Comparison of ENCODE assay signal across 14 cellular contexts in genomic region chrX:148024425-148025148, GRCh38. TPM values are rescaled to one million over a fixed set of nuclear protein-coding genes. Genes with fewer than 3 reads are reported as not detected.
DNase-seq lines count a peak whose midpoint lies in the region; ATAC-seq and TF ChIP-seq lines count a peak whose summit lies in the region.
"Had no signal": no experiment of that assay in that cellular context is flagged by ENCODE, and none has a peak within 500 bp of the region (broad histone marks: within the 10 kb centered on the region; RNA-seq: fewer than 3 reads in every experiment).

No MANE protein-coding gene starts in this region.

- H3K27ac ChIP-seq in A673 (ENCODE audit: low read depth, low read length, poor library complexity, severe bottlenecking) = no peak overlapping the region

- H3K4me3 ChIP-seq in A673 (ENCODE audit: low read depth, low read length, poor library complexity, severe bottlenecking) = no peak overlapping the region

- DNase-seq in globus pallidus (ENCODE audit: low spot score) (peak; percentile 10), 8988T (no peak), A673 (ENCODE audit: low spot score) (no peak)
- no peak for DNase-seq in stimulated activated CD4-positive, alpha-beta T cell treated with anti-CD3 and anti-CD28 coated beads, Interleukin-4, amount 100 ng/mL, for 1 hour
- no peak for DNase-seq in activated naive CD4-positive, alpha-beta T cell treated with anti-CD3 and anti-CD28 coated beads, Interleukin-2, amount 50 U/mL, for 72 hours (ENCODE audit: low spot score in 2 of 2)
- DNase-seq: erythroblast; NCI-H1105 treated with DMSO at 0.1 percent for 48 hours; occipital lobe; stimulated activated CD4-positive, alpha-beta T cell treated with anti-CD3 and anti-CD28 coated beads, Interleukin-4, amount 100 ng/mL, for 4 hours had no signal

- no peaks in the 10 kb centered on the region for H3K9me3 Mint-ChIP-seq in activated naive CD4-positive, alpha-beta T cell treated with anti-CD3 and anti-CD28 coated beads, Interleukin-2, amount 50 U/mL, for 72 hours

- H3K27me3 ChIP-seq in A673 (replicated peaks; ENCODE audit: insufficient read depth, low read depth, low read length, poor library complexity) = no peaks in the 10 kb centered on the region

- H3K27ac Mint-ChIP-seq in activated naive CD4-positive, alpha-beta T cell treated with anti-CD3 and anti-CD28 coated beads, Interleukin-2, amount 50 U/mL, for 72 hours = no peak overlapping the region

- H3K36me3 ChIP-seq in A673 (ENCODE audit: insufficient read depth, low read length, poor library complexity, severe bottlenecking) = no peaks in the 10 kb centered on the region

- intact Hi-C loops in A673 (cut with micrococcal nuclease; ENCODE audit: unreplicated experiment) = no loop called here

- peak; percentile 94 for ATAC-seq in GM18861 (IDR thresholded peaks at IDR 0.05; ENCODE audit: unreplicated experiment)
- peak; percentile 92 for ATAC-seq in GM21737 (IDR thresholded peaks at IDR 0.05; ENCODE audit: unreplicated experiment)
- peak; percentile 94 for ATAC-seq in HG03432 (IDR thresholded peaks at IDR 0.05; ENCODE audit: unreplicated experiment)
- no peak for ATAC-seq in activated naive CD4-positive, alpha-beta T cell treated with anti-CD3 and anti-CD28 coated beads, Interleukin-2, amount 50 U/mL, for 72 hours

- no peak for TF ChIP-seq CTCF in A673 (conservative IDR thresholded peaks at IDR 0.05; ENCODE audit: low read depth, low read length)

- no peaks in the 10 kb centered on the region for H3K36me3 Mint-ChIP-seq in activated naive CD4-positive, alpha-beta T cell treated with anti-CD3 and anti-CD28 coated beads, Interleukin-2, amount 50 U/mL, for 72 hours

- no TSS peak for BruUV-seq in A673 (replicated peaks; lab: Mats Ljungman, UMichigan)

- no peaks in the 10 kb centered on the region for H3K4me1 ChIP-seq in A673 (ENCODE audit: insufficient read depth, low read length, poor library complexity, severe bottlenecking)

- H3K9me3 ChIP-seq in A673 (ENCODE audit: low read depth, low read length, poor library complexity, severe bottlenecking) = no peaks in the 10 kb centered on the region

- POLR2A ChIA-PET in A673 (lab: Charles Lee; ENCODE audit: low non-redundant PET) = no interaction called here

- CTCF ChIA-PET in A673 (lab: Charles Lee) = no interaction called here

RNA-seq across cellular contexts. Expression of gene FMR1NB, which starts 43.5 kb away (rescaled TPM):
- not detected in 2 replicates for total RNA-seq in A673 (2021)
- under 1 TPM in 1 of 2 donors, not detected in 1; 0.30 TPM for total RNA-seq in activated naive CD4-positive, alpha-beta T cell treated with anti-CD3 and anti-CD28 coated beads, Interleukin-2, amount 50 U/mL, for 72 hours
- total RNA-seq: occipital lobe, SK-MEL-5, ureter had no signal

Comparison
In these comparisons a context has a peak if more than half of its experiments do, and no peak if none do; other contexts are left out.
1. ATAC-seq: peak in GM18861 (single experiment), GM21737 (single experiment) and HG03432 (single experiment); none in activated naive CD4-positive, alpha-beta T cell treated with anti-CD3 and anti-CD28 coated beads, Interleukin-2, amount 50 U/mL, for 72 hours (0 of 2).